ENCODE assay signal across 2 cellular contexts in genomic region chr14:92532490-92533163, GRCh38.
A peak's percentile ranks its signal among the peaks of the same experiment; 100 is the strongest.
TF ChIP-seq lines count a peak whose summit lies in the region.

No MANE protein-coding gene starts in this region.

TF ChIP-seq in IMR-90, 13 proteins besides CTCF, POLR2A, EP300 and RAD21:
- TF ChIP-seq MAFK (IDR thresholded peaks at IDR 0.05; ENCODE audit: low read depth, low read length) (peak; percentile 29; the same call in 1 of the 2 replicates), CHD1 (IDR thresholded peaks at IDR 0.05; ENCODE audit: low read depth, low read length) (no peak), MAZ (IDR thresholded peaks at IDR 0.05; ENCODE audit: borderline replicate concordance, low read depth, low read length) (no peak)

TF ChIP-seq in K562, 482 proteins besides CTCF, POLR2A, EP300 and RAD21:
- TF ChIP-seq MCM2 (IDR thresholded peaks at IDR 0.05; ENCODE audit: low read depth) (no peak), C11orf30 (IDR thresholded peaks at IDR 0.05; ENCODE audit: low read depth) (peak; percentile 19; the same call in 1 of the 2 replicates), ZNF592 (IDR thresholded peaks at IDR 0.05) (no peak), HNRNPH1 (optimal IDR thresholded peaks at IDR 0.05; ENCODE audit: low read depth, low read length) (no peak)
